In the genomic region with DNA sequence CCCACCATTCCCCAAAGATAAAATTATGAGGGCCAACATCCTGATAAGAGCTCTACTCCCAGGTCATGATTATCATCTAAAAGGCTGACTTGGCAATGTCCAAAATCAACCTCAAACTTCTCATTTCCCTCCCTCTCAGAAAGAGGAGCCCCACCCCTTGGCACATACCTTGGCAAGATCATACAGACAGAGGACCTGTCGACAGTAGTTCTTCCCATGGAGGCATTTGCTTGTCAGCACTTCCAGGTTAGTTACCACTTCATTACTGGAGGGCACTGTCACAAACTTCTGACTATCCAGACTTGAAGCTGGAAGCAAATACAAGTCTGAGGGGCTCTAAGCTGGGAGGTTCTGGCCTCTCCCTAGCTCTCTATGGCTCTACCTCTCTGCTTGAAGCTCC, we compare ENCODE assay signal across 1 cellular context.
TF ChIP-seq lines count a peak whose summit lies in the region.

No MANE protein-coding gene starts in this region.

TF ChIP-seq in HepG2, 621 proteins besides CTCF, POLR2A, EP300 and RAD21:
- TF ChIP-seq TCF12 (IDR thresholded peaks at IDR 0.05): no peak
- no peak for TF ChIP-seq TCF12 (CRISPR knock-in tag; IDR thresholded peaks at IDR 0.05)
- TF ChIP-seq, protein P1, sequence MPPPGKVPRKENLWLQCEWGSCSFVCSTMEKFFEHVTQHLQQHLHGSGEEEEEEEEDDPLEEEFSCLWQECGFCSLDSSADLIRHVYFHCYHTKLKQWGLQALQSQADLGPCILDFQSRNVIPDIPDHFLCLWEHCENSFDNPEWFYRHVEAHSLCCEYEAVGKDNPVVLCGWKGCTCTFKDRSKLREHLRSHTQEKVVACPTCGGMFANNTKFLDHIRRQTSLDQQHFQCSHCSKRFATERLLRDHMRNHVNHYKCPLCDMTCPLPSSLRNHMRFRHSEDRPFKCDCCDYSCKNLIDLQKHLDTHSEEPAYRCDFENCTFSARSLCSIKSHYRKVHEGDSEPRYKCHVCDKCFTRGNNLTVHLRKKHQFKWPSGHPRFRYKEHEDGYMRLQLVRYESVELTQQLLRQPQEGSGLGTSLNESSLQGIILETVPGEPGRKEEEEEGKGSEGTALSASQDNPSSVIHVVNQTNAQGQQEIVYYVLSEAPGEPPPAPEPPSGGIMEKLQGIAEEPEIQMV (CRISPR knock-in tag; IDR thresholded peaks at IDR 0.05; ENCODE audit: low read depth): no peak
- no peak for TF ChIP-seq STAG1 (CRISPR knock-in tag; IDR thresholded peaks at IDR 0.05)
- TF ChIP-seq ISX (CRISPR knock-in tag; conservative IDR thresholded peaks at IDR 0.05): no peak
- no peak for TF ChIP-seq CCAR2 (optimal IDR thresholded peaks at IDR 0.05; ENCODE audit: low read depth, low read length)
- no peak for TF ChIP-seq MAFG (CRISPR knock-in tag; IDR thresholded peaks at IDR 0.05)
- peak; percentile 25 to 34; a peak in 2 of 4 replicates for TF ChIP-seq MAFK (conservative IDR thresholded peaks at IDR 0.05 in 1 of 2, IDR thresholded peaks at IDR 0.05 in 1 of 2; ENCODE audit: low read length in 2 of 2)
